Comparison of ENCODE assay signal across 20 cellular contexts in genomic region chr2:134973241-134974146, GRCh38. TPM values are rescaled to one million over a fixed set of nuclear protein-coding genes. Genes with fewer than 3 reads are reported as not detected.
A peak's percentile ranks its signal among the peaks of the same experiment; 100 is the strongest.
DNase-seq lines count a peak whose midpoint lies in the region; ATAC-seq and TF ChIP-seq lines count a peak whose summit lies in the region.
"Had no signal": no experiment of that assay in that cellular context is flagged by ENCODE, and none has a peak within 500 bp of the region (broad histone marks: within the 10 kb centered on the region; RNA-seq: fewer than 3 reads in every experiment).

No MANE protein-coding gene starts in this region.

- H3K27me3 Mint-ChIP-seq in activated CD8-positive, alpha-beta T cell treated with anti-CD3 and anti-CD28 coated beads for 36 hours, result no peaks in the 10 kb centered on the region

- peaks cover 15% of the 10 kb centered on the region for H3K36me3 Mint-ChIP-seq in activated CD8-positive, alpha-beta T cell treated with anti-CD3 and anti-CD28 coated beads for 36 hours (ENCODE audit: low read depth)

- H3K9me3 ChIP-seq in spleen, result peaks cover 11 to 55% (median 30%) of the 10 kb centered on the region in 8 donors
- H3K9me3 ChIP-seq in HAP-1, result peaks cover 7% of the 10 kb centered on the region; the same call in 1 of the 2 replicates
- H3K9me3 ChIP-seq in right cardiac atrium (ENCODE audit: control insufficient read depth, low read length), result no peaks in the 10 kb centered on the region

- CTCF ChIA-PET in activated CD8-positive, alpha-beta T cell treated with anti-CD3 and anti-CD28 coated beads for 36 hours (lab: Charles Lee), result no interaction called here

- DNase-seq in GM12864 (ENCODE audit: low read depth), result peak; percentile 26
- no peak for DNase-seq in activated CD8-positive, alpha-beta T cell treated with anti-CD3 and anti-CD28 coated beads for 36 hours
- DNase-seq in spleen, result no peak
- DNase-seq in HAP-1 (ENCODE audit: low spot score in 2 of 2), result no peak
- no peak for DNase-seq in activated gamma-delta T cell (lab: John Stamatoyannopoulos, UW)
- no peak for DNase-seq in right cardiac atrium
- DNase-seq: AML-193, Calu3, dermis blood vessel endothelial cell, GF-D8, islet precursor cell, NCI-H1930, NCI-H524 treated with DMSO at 0.1 percent for 48 hours, T1000 had no signal

- POLR2A ChIA-PET in activated CD8-positive, alpha-beta T cell treated with anti-CD3 and anti-CD28 coated beads for 36 hours (lab: Charles Lee), result interaction anchor here (0.6 to 1.6 kb wide), 2 partner anchors 10 to 29 kb away, joined by 3 read pairs; no protein-coding TSS in a partner anchor

- intact Hi-C loops in activated CD8-positive, alpha-beta T cell treated with anti-CD3 and anti-CD28 coated beads for 36 hours (cut with micrococcal nuclease), result no loop called here
- intact Hi-C loops in spleen (cut with DNase I; ENCODE audit: low total_unique reads), result no loop called here
- intact Hi-C loops in right cardiac atrium (cut with DNase I), result no loop called here

- H3K27me3 ChIP-seq in spleen (replicated peaks in 1 of 7), result no peaks in the 10 kb centered on the region
- H3K27me3 ChIP-seq in HAP-1 (ENCODE audit: low read depth), result 0 out of 2 replicates have a peak, but pooled peaks cover 5% of the 10 kb centered on the region
- H3K27me3 ChIP-seq in right cardiac atrium (ENCODE audit: control insufficient read depth, insufficient read depth), result no peaks in the 10 kb centered on the region
- H3K27me3 ChIP-seq: esophagus muscularis mucosa, suprapubic skin had no signal

- TF ChIP-seq POLR2A in spleen (IDR thresholded peaks at IDR 0.05), result no peak

- H3K4me3 Mint-ChIP-seq in activated CD8-positive, alpha-beta T cell treated with anti-CD3 and anti-CD28 coated beads for 36 hours, result no peak overlapping the region
- H3K4me3 Mint-ChIP-seq: brain, nephron had no signal

- no peak overlapping the region for H3K4me3 ChIP-seq in GM12864 (ENCODE audit: low read depth, low read length)
- H3K4me3 ChIP-seq in spleen, result no peak overlapping the region
- H3K4me3 ChIP-seq in HAP-1, result no peak overlapping the region
- H3K4me3 ChIP-seq in right cardiac atrium (ENCODE audit: low read length), result no peak overlapping the region
- H3K4me3 ChIP-seq: esophagus muscularis mucosa, suprapubic skin had no signal

- peaks cover 16% of the 10 kb centered on the region for H3K4me1 Mint-ChIP-seq in activated CD8-positive, alpha-beta T cell treated with anti-CD3 and anti-CD28 coated beads for 36 hours (ENCODE audit: low read depth)
- H3K4me1 Mint-ChIP-seq: brain, nephron had no signal

- WGBS in spleen, 5 donors, result 66 to 75% (median 71%) methylated on average over 2 of the region's 2 CpGs
- 89% methylated on average over 2 of the region's 2 CpGs for WGBS in right cardiac atrium

- in situ Hi-C loops in HAP-1 (cut with MboI; ENCODE audit: low sequenced_read_pairs), result no loop called here

- peak overlapping the region; percentile 21 for H3K27ac Mint-ChIP-seq in activated CD8-positive, alpha-beta T cell treated with anti-CD3 and anti-CD28 coated beads for 36 hours
- H3K27ac Mint-ChIP-seq: brain, nephron had no signal

- H3K9me3 Mint-ChIP-seq in activated CD8-positive, alpha-beta T cell treated with anti-CD3 and anti-CD28 coated beads for 36 hours, result peaks cover 27% of the 10 kb centered on the region

- no peaks in the 10 kb centered on the region for H3K4me1 ChIP-seq in spleen
- H3K4me1 ChIP-seq in HAP-1, result no peaks in the 10 kb centered on the region
- H3K4me1 ChIP-seq in right cardiac atrium (ENCODE audit: control insufficient read depth, insufficient read depth, low read length), result peaks cover 2% of the 10 kb centered on the region
- H3K4me1 ChIP-seq: esophagus muscularis mucosa, suprapubic skin had no signal

- H3K27ac ChIP-seq in spleen, result no peak overlapping the region
- no peak overlapping the region for H3K27ac ChIP-seq in right cardiac atrium (ENCODE audit: low read length)
- H3K27ac ChIP-seq: esophagus muscularis mucosa, suprapubic skin had no signal

- no peak for TF ChIP-seq CTCF in GM12864 (IDR thresholded peaks at IDR 0.05; ENCODE audit: low read depth, low read length, missing control alignments)
- TF ChIP-seq CTCF in activated CD8-positive, alpha-beta T cell treated with anti-CD3 and anti-CD28 coated beads for 36 hours (IDR thresholded peaks at IDR 0.05), result no peak
- TF ChIP-seq CTCF in spleen (IDR thresholded peaks at IDR 0.05 in 8 of 11, conservative IDR thresholded peaks at IDR 0.05 in 3 of 11), result no peak

- no peaks in the 10 kb centered on the region for H3K36me3 ChIP-seq in spleen
- no peaks in the 10 kb centered on the region for H3K36me3 ChIP-seq in HAP-1 (replicated peaks)
- H3K36me3 ChIP-seq: esophagus muscularis mucosa, suprapubic skin had no signal

- ATAC-seq in GM18868 (IDR thresholded peaks at IDR 0.05; ENCODE audit: unreplicated experiment) (peak; percentile 39), GM21717 (IDR thresholded peaks at IDR 0.05; ENCODE audit: unreplicated experiment) (peak; percentile 78), right cardiac atrium (no peak)
- peak; percentile 77 for ATAC-seq in activated CD8-positive, alpha-beta T cell treated with anti-CD3 and anti-CD28 coated beads for 36 hours

RNA-seq across cellular contexts. Expression of gene CCNT2, which starts 54.9 kb away (rescaled TPM):
- total RNA-seq in activated CD8-positive, alpha-beta T cell treated with anti-CD3 and anti-CD28 coated beads for 36 hours, result 10 to 100 TPM; 30.5 to 32.1 TPM
- total RNA-seq in spleen (10 to 100 TPM; 39.2 to 56.5 (median 52.5) TPM), right cardiac atrium (10 to 100 TPM; 21.8 to 23.9 (median 22.6) TPM)
- polyA plus RNA-seq in spleen (10 to 100 TPM; 10.1 to 13.5 (median 11.7) TPM), right cardiac atrium (9.0 TPM)

Comparison
In these comparisons a context has a peak if more than half of its experiments do, and no peak if none do; other contexts are left out.
1. ATAC-seq: peak in GM18868 (single experiment), GM21717 (single experiment) and activated CD8-positive, alpha-beta T cell treated with anti-CD3 and anti-CD28 coated beads for 36 hours (single experiment); none in right cardiac atrium (0 of 2).